In genomic region chr19:53908106-53908932, GRCh38 we compare ENCODE assay signal across 8 cellular contexts. TPM values are rescaled to one million over a fixed set of nuclear protein-coding genes. Genes with fewer than 3 reads are reported as not detected.
DNase-seq lines count a peak whose midpoint lies in the region; ATAC-seq and TF ChIP-seq lines count a peak whose summit lies in the region.

No MANE protein-coding gene starts in this region.

- peaks cover 38% of the 10 kb centered on the region for H4K20me1 ChIP-seq in BLaER1

- no peaks in the 10 kb centered on the region for H3K36me3 Mint-ChIP-seq in activated CD8-positive, alpha-beta T cell treated with anti-CD3 and anti-CD28 coated beads for 36 hours (ENCODE audit: low read depth)
- H3K36me3 Mint-ChIP-seq in naive thymus-derived CD4-positive, alpha-beta T cell, result peaks cover 0 to 10% (median 4%) of the 10 kb centered on the region in 5 donors

- H3K4me3 Mint-ChIP-seq in activated CD8-positive, alpha-beta T cell treated with anti-CD3 and anti-CD28 coated beads for 36 hours, result no peak overlapping the region
- H3K4me3 Mint-ChIP-seq in naive thymus-derived CD4-positive, alpha-beta T cell, result peak overlapping the region; percentile 8 to 87 (median 75)

- H3K27ac ChIP-seq in BLaER1 (no peak overlapping the region), ectodermal cell (ENCODE audit: insufficient read depth, low read depth, low read length, poor library complexity, severe bottlenecking) (no peak overlapping the region), testis (no peak overlapping the region), vagina (no peak overlapping the region)
- no peak overlapping the region for H3K27ac ChIP-seq in naive thymus-derived CD4-positive, alpha-beta T cell (ENCODE audit: low read depth, low read length)

- H3K27me3 ChIP-seq in BLaER1, result peaks cover 95% of the 10 kb centered on the region
- H3K27me3 ChIP-seq in ectodermal cell (ENCODE audit: control insufficient read depth, insufficient read depth, low read length, poor library complexity, severe bottlenecking), result peaks cover 70% of the 10 kb centered on the region
- peaks cover 3 to 34% of the 10 kb centered on the region in 2 donors for H3K27me3 ChIP-seq in naive thymus-derived CD4-positive, alpha-beta T cell (ENCODE audit: control insufficient read depth in 2 of 2, insufficient read depth in 2 of 2, low read length in 2 of 2)
- no peaks in the 10 kb centered on the region for H3K27me3 ChIP-seq in testis
- peaks cover 34% of the 10 kb centered on the region for H3K27me3 ChIP-seq in vagina

- peak; percentile 48 for DNase-seq in HuH-7 (ENCODE audit: low spot score)
- DNase-seq in activated CD8-positive, alpha-beta T cell treated with anti-CD3 and anti-CD28 coated beads for 36 hours, result peak; percentile 73
- DNase-seq in naive thymus-derived CD4-positive, alpha-beta T cell, result peak in 6 of 9 donors; percentile 22 to 54 (median 34)
- DNase-seq in testis, result peak; percentile 79
- no peak for DNase-seq in vagina (ENCODE audit: extremely low spot score in 2 of 2)

- H3K36me3 ChIP-seq in BLaER1, result no peaks in the 10 kb centered on the region
- H3K36me3 ChIP-seq in ectodermal cell (ENCODE audit: control insufficient read depth, insufficient read depth, low read length), result no peaks in the 10 kb centered on the region
- no peaks in the 10 kb centered on the region for H3K36me3 ChIP-seq in naive thymus-derived CD4-positive, alpha-beta T cell (ENCODE audit: control insufficient read depth in 2 of 3, insufficient read depth in 3 of 3, low read length in 3 of 3)
- no peaks in the 10 kb centered on the region for H3K36me3 ChIP-seq in testis (ENCODE audit: low read depth, missing control alignments)
- no peaks in the 10 kb centered on the region for H3K36me3 ChIP-seq in vagina

- TF ChIP-seq CTCF in activated CD8-positive, alpha-beta T cell treated with anti-CD3 and anti-CD28 coated beads for 36 hours (IDR thresholded peaks at IDR 0.05), result no peak
- TF ChIP-seq CTCF in testis (IDR thresholded peaks at IDR 0.05) (no peak), vagina (IDR thresholded peaks at IDR 0.05) (no peak)

- WGBS in ectodermal cell, 2 experiments, result 1% methylated on average over 51 of the region's 51 CpGs
- WGBS in testis, 2 donors, result 2 to 5% methylated on average over 9 to 38 of the region's 51 CpGs

- H3K4me1 ChIP-seq in BLaER1 (peaks cover 10% of the 10 kb centered on the region; the same call in 1 of the 2 replicates), ectodermal cell (ENCODE audit: control insufficient read depth, insufficient read depth, low read length) (peaks cover 13% of the 10 kb centered on the region), testis (peaks cover 8% of the 10 kb centered on the region), vagina (peaks cover 24% of the 10 kb centered on the region)
- H3K4me1 ChIP-seq in naive thymus-derived CD4-positive, alpha-beta T cell (ENCODE audit: control insufficient read depth in 2 of 2, insufficient read depth in 2 of 2, low read length in 2 of 2), result peaks cover 5 to 13% of the 10 kb centered on the region in 2 donors

- POLR2A ChIA-PET in activated CD8-positive, alpha-beta T cell treated with anti-CD3 and anti-CD28 coated beads for 36 hours (lab: Charles Lee), result no interaction called here
- POLR2A ChIA-PET in naive thymus-derived CD4-positive, alpha-beta T cell (lab: Charles Lee), result no interaction called here

- peaks cover 65% of the 10 kb centered on the region for H3K27me3 Mint-ChIP-seq in activated CD8-positive, alpha-beta T cell treated with anti-CD3 and anti-CD28 coated beads for 36 hours
- peaks cover 66 to 94% (median 82%) of the 10 kb centered on the region in 5 donors for H3K27me3 Mint-ChIP-seq in naive thymus-derived CD4-positive, alpha-beta T cell

- no peak for TF ChIP-seq POLR2A in testis (IDR thresholded peaks at IDR 0.05)
- TF ChIP-seq POLR2A in vagina (IDR thresholded peaks at IDR 0.05), result no peak

- H3K27ac Mint-ChIP-seq in activated CD8-positive, alpha-beta T cell treated with anti-CD3 and anti-CD28 coated beads for 36 hours, result no peak overlapping the region
- peak overlapping the region in 2 of 9 donors; percentile 64 to 72 for H3K27ac Mint-ChIP-seq in naive thymus-derived CD4-positive, alpha-beta T cell

- H3K9me3 ChIP-seq in BLaER1 (no peaks in the 10 kb centered on the region), ectodermal cell (ENCODE audit: control insufficient read depth, low read length) (no peaks in the 10 kb centered on the region), testis (no peaks in the 10 kb centered on the region), vagina (no peaks in the 10 kb centered on the region)
- H3K9me3 ChIP-seq in naive thymus-derived CD4-positive, alpha-beta T cell (ENCODE audit: control insufficient read depth in 2 of 3, low read length in 3 of 3), result no peaks in the 10 kb centered on the region

- H3K4me3 ChIP-seq in BLaER1, result no peak overlapping the region
- H3K4me3 ChIP-seq in ectodermal cell (ENCODE audit: insufficient read depth, low read depth, low read length), result peak overlapping the region; percentile 55
- no peak overlapping the region for H3K4me3 ChIP-seq in naive thymus-derived CD4-positive, alpha-beta T cell (ENCODE audit: low read length)
- peak overlapping the region in 1 of 2 donors; percentile 18 for H3K4me3 ChIP-seq in testis
- no peak overlapping the region for H3K4me3 ChIP-seq in vagina

- H3K9me3 Mint-ChIP-seq in activated CD8-positive, alpha-beta T cell treated with anti-CD3 and anti-CD28 coated beads for 36 hours, result no peaks in the 10 kb centered on the region
- peaks cover 0 to 12% (median 0%) of the 10 kb centered on the region in 11 donors for H3K9me3 Mint-ChIP-seq in naive thymus-derived CD4-positive, alpha-beta T cell

- CTCF ChIA-PET in activated CD8-positive, alpha-beta T cell treated with anti-CD3 and anti-CD28 coated beads for 36 hours (lab: Charles Lee), result interaction anchor here (0.8 to 1.6 kb wide), 4 partner anchors 7 to 123 kb away, joined by 3 to 5 read pairs (median 3); no protein-coding TSS in a partner anchor
- CTCF ChIA-PET in naive thymus-derived CD4-positive, alpha-beta T cell (lab: Charles Lee), result interaction anchor here (0.6 kb wide), 1 partner anchor 13 kb away, joined by 4 read pairs; no protein-coding TSS in a partner anchor

- ATAC-seq in activated CD8-positive, alpha-beta T cell treated with anti-CD3 and anti-CD28 coated beads for 36 hours, result peak; percentile 92
- peak; percentile 63 for ATAC-seq in naive thymus-derived CD4-positive, alpha-beta T cell
- ATAC-seq in GM18867 (IDR thresholded peaks at IDR 0.05; ENCODE audit: unreplicated experiment), result no peak

- H3K9ac ChIP-seq in BLaER1, result no peak overlapping the region

- 0 out of 2 replicates have a peak overlapping the region, but pooled peaks have one; percentile 12 for H3K4me2 ChIP-seq in BLaER1

- H3K4me1 Mint-ChIP-seq in activated CD8-positive, alpha-beta T cell treated with anti-CD3 and anti-CD28 coated beads for 36 hours (ENCODE audit: low read depth), result peaks cover 14% of the 10 kb centered on the region
- peaks cover 21 to 34% (median 26%) of the 10 kb centered on the region in 7 donors for H3K4me1 Mint-ChIP-seq in naive thymus-derived CD4-positive, alpha-beta T cell

- intact Hi-C loops in activated CD8-positive, alpha-beta T cell treated with anti-CD3 and anti-CD28 coated beads for 36 hours (cut with micrococcal nuclease), result loop anchor here (10.0 kb wide), 1 partner anchor 64 kb away; no protein-coding TSS in a partner anchor
- intact Hi-C loops in naive thymus-derived CD4-positive, alpha-beta T cell (cut with micrococcal nuclease), result loop anchor here (5.0 to 10.0 kb wide), 4 partner anchors 66 to 324 kb away; no protein-coding TSS in a partner anchor
- intact Hi-C loops in testis (cut with DNase I; ENCODE audit: low total_unique reads) (no loop called here), vagina (cut with DNase I) (no loop called here)

RNA-seq across cellular contexts. Expression of gene CACNG7, which starts 0.8 kb away (rescaled TPM):
- not detected for total RNA-seq in activated CD8-positive, alpha-beta T cell treated with anti-CD3 and anti-CD28 coated beads for 36 hours
- polyA plus RNA-seq in ectodermal cell (2013, experiment 1 of 4), result 35.0 TPM
- 36.5 TPM for polyA plus RNA-seq in ectodermal cell (2013, experiment 2 of 4)
- 30.5 TPM for polyA plus RNA-seq in ectodermal cell (2013, experiment 3 of 4)
- 38.1 TPM for polyA plus RNA-seq in ectodermal cell (2013, experiment 4 of 4)
- not detected for total RNA-seq in naive thymus-derived CD4-positive, alpha-beta T cell
- not detected for polyA plus RNA-seq in naive thymus-derived CD4-positive, alpha-beta T cell
- total RNA-seq in testis, result under 1 TPM; 0.39 to 0.81 TPM
- 0.53 TPM for polyA plus RNA-seq in testis (ENCODE audit: insufficient read depth, low read depth, low replicate concordance)
- total RNA-seq in vagina, result not detected

RNA-seq across cellular contexts. Expression of gene PRKCG, which starts 26.3 kb away (rescaled TPM):
- total RNA-seq in activated CD8-positive, alpha-beta T cell treated with anti-CD3 and anti-CD28 coated beads for 36 hours, result under 1 TPM in 1 of 2 experiments, not detected in 1; 0.11 TPM
- polyA plus RNA-seq in ectodermal cell (2013, experiment 1 of 4), result 12.1 TPM
- polyA plus RNA-seq in ectodermal cell (2013, experiment 2 of 4), result 11.7 TPM
- 10.4 TPM for polyA plus RNA-seq in ectodermal cell (2013, experiment 3 of 4)
- 11.3 TPM for polyA plus RNA-seq in ectodermal cell (2013, experiment 4 of 4)
- total RNA-seq in naive thymus-derived CD4-positive, alpha-beta T cell, result 1 to 10 TPM in 2 of 5 experiments, not detected in 3; 1.6 to 2.4 TPM
- under 1 TPM in 1 of 2 donors, not detected in 1; 0.05 TPM for polyA plus RNA-seq in naive thymus-derived CD4-positive, alpha-beta T cell
- 10 to 100 TPM in 1 of 2 donors, 1 to 10 TPM in 1; 3.7 to 10.6 TPM for total RNA-seq in testis
- polyA plus RNA-seq in testis (ENCODE audit: insufficient read depth, low read depth, low replicate concordance), result 4.3 TPM
- not detected for total RNA-seq in vagina

RNA-seq across cellular contexts. Expression of gene MYADM, which starts 40.6 kb away (rescaled TPM):
- 10 to 100 TPM; 64.7 to 69.9 TPM for total RNA-seq in activated CD8-positive, alpha-beta T cell treated with anti-CD3 and anti-CD28 coated beads for 36 hours
- 84.7 TPM for polyA plus RNA-seq in ectodermal cell (2013, experiment 1 of 4)
- 93.9 TPM for polyA plus RNA-seq in ectodermal cell (2013, experiment 2 of 4)
- polyA plus RNA-seq in ectodermal cell (2013, experiment 3 of 4), result 49.8 TPM
- polyA plus RNA-seq in ectodermal cell (2013, experiment 4 of 4), result 55.5 TPM
- 100 to 1,000 TPM in 3 of 5 experiments, 10 to 100 TPM in 2; 51.5 to 524 (median 116) TPM for total RNA-seq in naive thymus-derived CD4-positive, alpha-beta T cell
- 10 to 100 TPM; 60.6 to 61.3 TPM for polyA plus RNA-seq in naive thymus-derived CD4-positive, alpha-beta T cell
- total RNA-seq in testis, result 10 to 100 TPM; 48.7 to 57.8 TPM
- 128 TPM for polyA plus RNA-seq in testis (ENCODE audit: insufficient read depth, low read depth, low replicate concordance)
- total RNA-seq in vagina, result 68.3 TPM

RNA-seq across cellular contexts. Expression of gene CACNG8, which starts 54.4 kb away (rescaled TPM):
- total RNA-seq in activated CD8-positive, alpha-beta T cell treated with anti-CD3 and anti-CD28 coated beads for 36 hours, result not detected
- 1.9 TPM for polyA plus RNA-seq in ectodermal cell (2013, experiment 1 of 4)
- 3.4 TPM for polyA plus RNA-seq in ectodermal cell (2013, experiment 2 of 4)
- 1.4 TPM for polyA plus RNA-seq in ectodermal cell (2013, experiment 3 of 4)
- 1.7 TPM for polyA plus RNA-seq in ectodermal cell (2013, experiment 4 of 4)
- under 1 TPM in 2 of 5 experiments, not detected in 3; 0.24 to 0.34 TPM for total RNA-seq in naive thymus-derived CD4-positive, alpha-beta T cell
- polyA plus RNA-seq in naive thymus-derived CD4-positive, alpha-beta T cell, result not detected
- total RNA-seq in testis (under 1 TPM; 0.62 to 0.94 TPM), vagina (not detected)
- polyA plus RNA-seq in testis (ENCODE audit: insufficient read depth, low read depth, low replicate concordance), result 0.36 TPM

Comparison
In these comparisons a context has a peak if more than half of its experiments do, and no peak if none do; other contexts are left out.
1. DNase-seq: peak in HuH-7 (single experiment), activated CD8-positive, alpha-beta T cell treated with anti-CD3 and anti-CD28 coated beads for 36 hours (single experiment), naive thymus-derived CD4-positive, alpha-beta T cell (6 of 9) and testis (single experiment); none in vagina (0 of 2).
2. intact Hi-C loops: an anchor here in activated CD8-positive, alpha-beta T cell treated with anti-CD3 and anti-CD28 coated beads for 36 hours (10.0 kb wide) and naive thymus-derived CD4-positive, alpha-beta T cell (5.0 to 10.0 kb wide); none called in testis and vagina.